15 cellular contexts compared by ENCODE assay signal in the genomic region with DNA sequence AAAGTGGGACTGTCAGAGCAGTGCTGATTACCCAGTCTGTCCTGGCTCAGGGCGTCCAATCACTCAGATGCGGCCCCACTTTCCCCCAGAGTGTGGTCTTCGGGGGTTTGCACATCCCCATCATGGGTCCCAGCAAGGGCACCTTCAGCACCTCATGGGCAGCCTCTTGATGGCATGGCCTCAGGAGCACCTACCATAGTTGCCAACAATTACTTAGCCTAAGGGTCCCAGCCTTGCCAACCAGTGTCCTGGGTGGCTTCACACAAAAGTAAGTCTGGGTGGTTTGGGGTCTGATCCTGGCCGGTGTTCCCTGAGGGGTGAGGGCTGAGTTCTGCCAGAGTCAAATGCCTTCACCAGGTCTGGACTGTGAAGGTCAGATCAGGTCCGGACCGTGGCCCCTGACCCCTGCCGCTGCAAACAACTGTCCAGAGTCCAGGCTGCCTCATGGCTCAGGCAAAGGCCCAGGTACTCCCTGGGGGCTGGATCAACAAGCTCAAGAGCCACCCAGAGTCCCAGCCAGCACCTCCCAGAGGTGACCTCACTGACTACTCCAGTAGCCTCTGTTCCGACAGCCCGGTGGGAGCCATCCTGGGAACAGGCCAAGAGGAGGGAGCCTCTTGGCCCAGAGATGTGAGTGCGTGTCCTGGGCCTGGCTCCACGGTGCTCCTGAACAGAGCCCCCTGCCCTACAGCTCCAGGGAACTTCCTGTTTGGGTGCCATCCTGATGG.
"Had no signal": no experiment of that assay in that cellular context is flagged by ENCODE, and none has a peak within 500 bp of the region (broad histone marks: within the 10 kb centered on the region; RNA-seq: fewer than 3 reads in every experiment).

No MANE protein-coding gene starts in this region.

- DNase-seq: activated CD4-positive, alpha-beta T cell treated with anti-CD3 and anti-CD28 coated beads for 4 hours; activated naive CD4-positive, alpha-beta T cell treated with Interleukin-2 at 50 U/mL for 16 hours; activated naive CD8-positive, alpha-beta T cell treated with anti-CD3 and anti-CD28 coated beads, Interleukin-2, amount 50 U/mL, for 24 hours; dermis blood vessel endothelial cell; naive thymus-derived CD8-positive, alpha-beta T cell; psoas muscle; stimulated activated CD4-positive, alpha-beta T cell treated with anti-CD3 and anti-CD28 coated beads, Interleukin-4, amount 100 ng/mL, for 1 hour; stimulated activated CD8-positive, alpha-beta memory T cell treated with anti-CD3 and anti-CD28 coated beads, Interleukin-4, amount 100 ng/mL, for 48 hours; stomach; T-cell; T1000; thyroid gland; uterus had no signal

- H3K9me3 ChIP-seq: psoas muscle, stomach, thyroid gland, uterus had no signal

- H3K27ac ChIP-seq: psoas muscle, thyroid gland, VCaP had no signal

- H3K4me3 Mint-ChIP-seq: activated naive CD8-positive, alpha-beta T cell treated with anti-CD3 and anti-CD28 coated beads, Interleukin-2, amount 50 U/mL, for 24 hours; central memory CD8-positive, alpha-beta T cell; naive thymus-derived CD8-positive, alpha-beta T cell; T-cell had no signal

- H3K36me3 Mint-ChIP-seq: naive thymus-derived CD8-positive, alpha-beta T cell; T-cell had no signal

- H3K4me1 ChIP-seq: psoas muscle had no signal

- H3K9me3 Mint-ChIP-seq: activated naive CD8-positive, alpha-beta T cell treated with anti-CD3 and anti-CD28 coated beads, Interleukin-2, amount 50 U/mL, for 24 hours; central memory CD8-positive, alpha-beta T cell; naive thymus-derived CD8-positive, alpha-beta T cell; T-cell had no signal

- H3K4me3 ChIP-seq: psoas muscle, stomach, thyroid gland, uterus had no signal

- H3K36me3 ChIP-seq: stomach, thyroid gland, uterus had no signal

- H3K27me3 ChIP-seq: stomach, thyroid gland, uterus had no signal

- ATAC-seq: activated naive CD8-positive, alpha-beta T cell treated with anti-CD3 and anti-CD28 coated beads, Interleukin-2, amount 50 U/mL, for 24 hours; naive thymus-derived CD8-positive, alpha-beta T cell; psoas muscle; T-cell had no signal

- H3K27ac Mint-ChIP-seq: activated naive CD8-positive, alpha-beta T cell treated with anti-CD3 and anti-CD28 coated beads, Interleukin-2, amount 50 U/mL, for 24 hours; naive thymus-derived CD8-positive, alpha-beta T cell; T-cell had no signal

- H3K4me1 Mint-ChIP-seq: activated naive CD8-positive, alpha-beta T cell treated with anti-CD3 and anti-CD28 coated beads, Interleukin-2, amount 50 U/mL, for 24 hours; central memory CD8-positive, alpha-beta T cell had no signal
